In genomic region chr1:219266524-219266923, GRCh38 we compare ENCODE assay signal across 18 cellular contexts.
"Had no signal": no experiment of that assay in that cellular context is flagged by ENCODE, and none has a peak within 500 bp of the region (broad histone marks: within the 10 kb centered on the region; RNA-seq: fewer than 3 reads in every experiment).

No MANE protein-coding gene starts in this region.

- H3K4me1 ChIP-seq: gastrocnemius medialis, psoas muscle, right lobe of liver had no signal

- H3K27ac ChIP-seq: esophagus squamous epithelium, gastrocnemius medialis, heart right ventricle, neutrophil, psoas muscle, right lobe of liver, tibial artery had no signal

- H3K36me3 ChIP-seq: esophagus squamous epithelium, gastrocnemius medialis, neutrophil, right lobe of liver, tibial artery had no signal

- DNase-seq: effector memory CD8-positive, alpha-beta T cell; esophagus squamous epithelium; gastrocnemius medialis; heart right ventricle; hypothalamus; islet precursor cell; mammary epithelial cell; mucosa of descending colon; naive thymus-derived CD8-positive, alpha-beta T cell; psoas muscle; retina; right lobe of liver; stimulated activated CD4-positive, alpha-beta T cell treated with anti-CD3 and anti-CD28 coated beads, Interleukin-4, amount 100 ng/mL, for 1 hour; stimulated activated CD8-positive, alpha-beta memory T cell treated with anti-CD3 and anti-CD28 coated beads, Interleukin-4, amount 100 ng/mL, for 48 hours; tibial artery had no signal

- H3K4me3 ChIP-seq: esophagus squamous epithelium, gastrocnemius medialis, heart right ventricle, mucosa of descending colon, psoas muscle, right lobe of liver, tibial artery had no signal

- H3K27me3 ChIP-seq: esophagus squamous epithelium, gastrocnemius medialis, heart right ventricle, neutrophil, right lobe of liver, tibial artery had no signal

- ATAC-seq: effector memory CD8-positive, alpha-beta T cell; gastrocnemius medialis; heart right ventricle; left lobe of liver; mucosa of descending colon; naive thymus-derived CD8-positive, alpha-beta T cell; psoas muscle; right lobe of liver; stimulated activated effector memory CD8-positive, alpha-beta T cell treated with anti-CD3 and anti-CD28 coated beads, Interleukin-12 subunit alpha, Interleukin-12 subunit beta, amount 100 ng/mL, for 72 hours had no signal

- H3K9me3 ChIP-seq: esophagus squamous epithelium, gastrocnemius medialis, neutrophil, psoas muscle, right lobe of liver, tibial artery had no signal
